21 cellular contexts compared by ENCODE assay signal in the genomic region with DNA sequence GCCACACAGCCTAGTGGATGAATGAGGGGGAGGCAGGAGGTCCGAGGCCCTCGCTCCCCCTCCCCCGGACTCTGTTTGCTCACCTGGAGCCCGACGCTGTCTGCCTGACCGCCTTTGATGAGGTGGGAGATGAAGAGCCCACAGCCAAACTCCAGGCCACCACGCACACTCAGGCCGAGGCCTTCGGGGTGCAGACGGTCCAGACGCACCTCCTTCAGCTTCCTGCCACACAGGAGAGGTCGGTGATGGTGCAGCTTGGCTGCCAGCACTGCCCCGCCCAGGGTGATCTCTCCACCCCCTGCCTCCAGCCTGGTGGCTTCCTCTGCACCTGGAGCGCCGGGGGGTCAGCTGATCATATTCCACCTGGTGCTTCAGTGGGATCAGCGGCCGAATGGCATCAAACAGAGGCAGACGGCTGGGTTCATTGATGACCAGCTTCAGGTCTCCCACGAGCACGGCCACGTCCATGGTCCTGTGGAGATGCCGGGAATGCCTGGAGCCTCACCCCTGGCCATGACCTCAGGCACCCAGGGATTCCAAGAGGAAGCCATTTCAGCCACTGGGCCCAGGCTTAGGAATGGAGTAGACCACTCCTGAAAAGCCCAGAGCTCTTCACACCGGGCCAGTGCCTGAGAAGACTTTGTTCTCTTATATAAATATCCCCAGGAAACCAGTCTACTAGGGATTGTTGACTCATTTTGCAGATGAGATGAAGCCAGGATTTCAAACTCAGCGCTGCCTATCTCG. TPM values are rescaled to one million over a fixed set of nuclear protein-coding genes. Genes with fewer than 3 reads are reported as not detected.
DNase-seq lines count a peak whose midpoint lies in the region; TF ChIP-seq lines count a peak whose summit lies in the region.
"Had no signal": no experiment of that assay in that cellular context is flagged by ENCODE, and none has a peak within 500 bp of the region (broad histone marks: within the 10 kb centered on the region; RNA-seq: fewer than 3 reads in every experiment).

No MANE protein-coding gene starts in this region.

- H3K4me3 Mint-ChIP-seq in nephron, result no peak overlapping the region
- H3K4me3 Mint-ChIP-seq: activated B cell treated with CpG ODN at 0.5 μM for 24 hours had no signal

- H3K36me3 ChIP-seq in uterus, result no peaks in the 10 kb centered on the region
- H3K36me3 ChIP-seq: BLaER1 treated with 17β-estradiol and CSF1 and Interleukin-3, amounts not matched to agents 10 nM and 100 nM; colonic mucosa; MG63 had no signal

- no peaks in the 10 kb centered on the region for H3K9me3 ChIP-seq in uterus
- H3K9me3 ChIP-seq: BLaER1 treated with 17β-estradiol and CSF1 and Interleukin-3, amounts not matched to agents 10 nM and 100 nM; colonic mucosa; MG63 had no signal

- TF ChIP-seq CTCF in nephron (IDR thresholded peaks at IDR 0.05; ENCODE audit: unreplicated experiment in 3 of 3) (no peak), uterus (IDR thresholded peaks at IDR 0.05) (no peak)

- H3K36me3 Mint-ChIP-seq in nephron (ENCODE audit: low read depth), result peaks cover 4% of the 10 kb centered on the region

- H3K4me1 ChIP-seq in uterus, result no peaks in the 10 kb centered on the region
- H3K4me1 ChIP-seq: BLaER1 treated with 17β-estradiol and CSF1 and Interleukin-3, amounts not matched to agents 10 nM and 100 nM; colonic mucosa had no signal

- peaks cover 29% of the 10 kb centered on the region for H3K27me3 Mint-ChIP-seq in nephron (ENCODE audit: low read depth)
- H3K27me3 Mint-ChIP-seq: activated B cell treated with CpG ODN at 0.5 μM for 24 hours had no signal

- no peak overlapping the region for H3K4me3 ChIP-seq in uterus
- H3K4me3 ChIP-seq: BLaER1 treated with 17β-estradiol and CSF1 and Interleukin-3, amounts not matched to agents 10 nM and 100 nM; colonic mucosa; GM23248; MG63; PC-9 had no signal

- H3K4me1 Mint-ChIP-seq in nephron, result peaks cover 45% of the 10 kb centered on the region
- H3K4me1 Mint-ChIP-seq: activated B cell treated with CpG ODN at 0.5 μM for 24 hours had no signal

- H3K27me3 ChIP-seq in uterus, result no peaks in the 10 kb centered on the region
- H3K27me3 ChIP-seq: BLaER1 treated with 17β-estradiol and CSF1 and Interleukin-3, amounts not matched to agents 10 nM and 100 nM; colonic mucosa; MG63 had no signal

- peak; percentile 59 for DNase-seq in DMS153 (lab: John Stamatoyannopoulos, UW)
- no peak for DNase-seq in DMS153 treated with DMSO at 0.1 percent for 48 hours (lab: John Stamatoyannopoulos, UW; ENCODE audit: unreplicated experiment)
- DNase-seq in NCI-H2081 (lab: John Stamatoyannopoulos, UW), result peak; percentile 53 to 83
- peak; percentile 12 for DNase-seq in SHP77 treated with DMSO at 0.1 percent for 48 hours (lab: John Stamatoyannopoulos, UW)
- no peak for DNase-seq in Kasumi-1 (lab: John Stamatoyannopoulos, UW)
- no peak for DNase-seq in SK-N-DZ (ENCODE audit: low spot score)
- no peak for DNase-seq in uterus
- DNase-seq: 8988T, activated B cell treated with CpG ODN at 0.5 μM for 24 hours, mammary epithelial cell, NCI-H2227 treated with DMSO at 0.1 percent for 48 hours, PC-9 had no signal

- peak overlapping the region; percentile 6 to 40 (median 21) for H3K27ac Mint-ChIP-seq in nephron
- H3K27ac Mint-ChIP-seq: activated B cell treated with CpG ODN at 0.5 μM for 24 hours had no signal

- H3K27ac ChIP-seq in uterus, result no peak overlapping the region
- H3K27ac ChIP-seq: BLaER1 treated with 17β-estradiol and CSF1 and Interleukin-3, amounts not matched to agents 10 nM and 100 nM; colonic mucosa; GM23248; PC-9 had no signal

- intact Hi-C loops in uterus (cut with DNase I; ENCODE audit: low total_unique reads), result no loop called here

- H3K9me3 Mint-ChIP-seq in nephron, result no peaks in the 10 kb centered on the region
- H3K9me3 Mint-ChIP-seq: activated B cell treated with CpG ODN at 0.5 μM for 24 hours had no signal

- no peak for TF ChIP-seq POLR2A in uterus (IDR thresholded peaks at IDR 0.05)

RNA-seq across cellular contexts. Expression of a gene that starts 13.0 kb away (rescaled TPM):
- 4.3 and 5.8 TPM in 2 replicates for polyA plus RNA-seq in SK-N-DZ (2014; cell fraction: cytosol; rRNA removed)
- 21.0 and 21.4 TPM in 2 replicates for polyA plus RNA-seq in SK-N-DZ (2014; cell fraction: nucleus; rRNA removed)
- under 1 TPM in 2 of 4 donors, not detected in 2; 0.35 to 0.46 TPM for total RNA-seq in uterus
- total RNA-seq: activated B cell treated with CpG ODN at 0.5 μM for 24 hours; Daoy; GM23248; mammary epithelial cell; PC-9; T-helper 1 cell treated with Interleukin-12 subunit alpha and Interleukin-12 subunit beta and Interleukin-4 antibody, amounts not matched to agents 30 ng/mL and 1 ng/mL, for 36 hours had no signal
- polyA plus RNA-seq: GM23248, mammary epithelial cell had no signal

RNA-seq across cellular contexts. Expression of a gene that starts 15.8 kb away (rescaled TPM):
- 2.3 and 6.1 TPM in 2 replicates for polyA plus RNA-seq in SK-N-DZ (2014; cell fraction: cytosol; rRNA removed)
- 8.0 and 9.8 TPM in 2 replicates for polyA plus RNA-seq in SK-N-DZ (2014; cell fraction: nucleus; rRNA removed)
- under 1 TPM in 1 of 4 donors, not detected in 3; under 0.01 TPM for total RNA-seq in uterus
- total RNA-seq: activated B cell treated with CpG ODN at 0.5 μM for 24 hours; colonic mucosa; Daoy; epithelial cell of proximal tubule; GM23248; mammary epithelial cell; PC-9; T-helper 1 cell treated with Interleukin-12 subunit alpha and Interleukin-12 subunit beta and Interleukin-4 antibody, amounts not matched to agents 30 ng/mL and 1 ng/mL, for 36 hours had no signal
- polyA plus RNA-seq: GM23248, mammary epithelial cell, neural cell had no signal

RNA-seq across cellular contexts. Expression of a gene that starts 54.6 kb away (rescaled TPM):
- 41.3 and 46.3 TPM in 2 replicates for polyA plus RNA-seq in SK-N-DZ (2014; cell fraction: cytosol; rRNA removed)
- polyA plus RNA-seq in SK-N-DZ (2014; cell fraction: nucleus; rRNA removed), result 473 and 813 TPM in 2 replicates
- 1 to 10 TPM in 2 of 4 donors, under 1 TPM in 1, not detected in 1; under 0.01 to 5.5 (median 1.9) TPM for total RNA-seq in uterus
- total RNA-seq: activated B cell treated with CpG ODN at 0.5 μM for 24 hours; Daoy; epithelial cell of proximal tubule; GM23248; PC-9; T-helper 1 cell treated with Interleukin-12 subunit alpha and Interleukin-12 subunit beta and Interleukin-4 antibody, amounts not matched to agents 30 ng/mL and 1 ng/mL, for 36 hours had no signal
- polyA plus RNA-seq: GM23248, mammary epithelial cell had no signal

Comparison
In these comparisons a context has a peak if more than half of its experiments do, and no peak if none do; other contexts are left out.
1. DNase-seq: peak in DMS153 (single experiment), NCI-H2081 (2 of 2) and SHP77 treated with DMSO at 0.1 percent for 48 hours (single experiment); none in DMS153 treated with DMSO at 0.1 percent for 48 hours (single experiment), Kasumi-1 (0 of 2), SK-N-DZ (single experiment) and uterus (0 of 2).